14 cellular contexts compared by ENCODE assay signal in the genomic region with DNA sequence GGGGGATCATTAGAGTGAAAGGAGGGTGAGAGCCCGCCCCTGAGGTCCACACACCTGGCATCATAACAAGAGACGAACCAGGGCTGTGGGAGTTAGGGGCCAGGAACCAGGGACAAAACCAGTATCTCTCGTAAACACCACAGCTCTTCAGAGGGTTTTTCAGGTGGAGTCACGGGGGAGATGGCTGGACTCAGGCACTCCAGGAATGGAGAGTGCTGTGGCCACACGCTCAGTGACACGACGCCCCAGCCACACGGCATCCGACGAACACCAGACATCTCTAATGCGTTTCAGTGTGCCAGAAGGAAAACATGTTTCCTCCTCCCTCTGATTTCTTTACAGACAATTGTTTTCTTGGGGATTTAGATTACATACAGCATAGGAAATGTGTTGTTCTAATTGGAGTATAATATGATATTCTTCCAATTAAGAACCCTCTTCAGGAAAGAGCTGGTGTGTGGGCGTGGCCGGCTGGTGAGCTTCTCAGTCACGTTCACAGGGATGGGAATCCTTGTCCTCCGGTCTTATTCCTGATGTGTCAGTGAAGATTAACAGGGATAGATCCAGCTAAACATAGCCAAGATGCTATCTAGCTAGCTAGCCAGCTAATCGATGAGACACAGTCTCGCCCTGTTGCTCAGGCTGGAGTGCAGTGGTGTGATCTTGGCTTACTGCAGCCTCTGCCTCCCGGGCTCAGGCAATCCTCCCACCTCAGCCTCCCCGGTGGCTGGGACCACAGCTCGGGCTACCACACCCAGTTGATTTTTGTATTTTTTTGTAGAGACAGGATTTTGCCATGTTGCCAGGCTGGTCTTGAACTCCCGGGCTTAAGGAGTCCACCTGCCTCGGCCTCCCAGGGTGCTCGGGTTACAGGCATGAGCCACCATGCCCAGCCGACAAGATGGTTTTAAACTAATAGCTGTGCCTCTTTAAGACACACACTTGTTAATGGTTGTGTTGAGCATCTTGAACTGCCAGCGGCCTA.
"Had no signal": no experiment of that assay in that cellular context is flagged by ENCODE, and none has a peak within 500 bp of the region (broad histone marks: within the 10 kb centered on the region; RNA-seq: fewer than 3 reads in every experiment).

No MANE protein-coding gene starts in this region.

- H3K27ac ChIP-seq: gastrocnemius medialis, heart right ventricle, right lobe of liver, tibial artery had no signal

- ATAC-seq: gastrocnemius medialis; heart right ventricle; left colon; natural killer cell treated with Interleukin-12 subunit alpha and Interleukin-12 subunit beta and Interleukin-15 and Interleukin-18, amount 100 ng/mL, for 72 hours; right lobe of liver; stimulated activated effector memory CD8-positive, alpha-beta T cell treated with anti-CD3 and anti-CD28 coated beads, Interleukin-12 subunit alpha, Interleukin-12 subunit beta, amount 100 ng/mL, for 72 hours had no signal

- H3K9me3 ChIP-seq: gastrocnemius medialis, heart right ventricle, right lobe of liver, tibial artery had no signal

- H3K4me3 ChIP-seq: gastrocnemius medialis, heart right ventricle, right lobe of liver, tibial artery had no signal

- DNase-seq: activated CD4-positive, alpha-beta T cell treated with anti-CD3 and anti-CD28 coated beads, Interleukin-2, amount 50 U/mL, for 1 hour; activated CD8-positive, alpha-beta memory T cell treated with anti-CD3 and anti-CD28 coated beads for 24 hours; activated naive CD4-positive, alpha-beta T cell treated with Interleukin-2 at 50 U/mL for 16 hours; activated T-cell treated with anti-CD3 and anti-CD28 coated beads for 4 hours; erythroblast; gastrocnemius medialis; heart right ventricle; left colon; mammary epithelial cell; right lobe of liver; T-helper 2 cell; tibial artery had no signal

- H3K4me1 ChIP-seq: gastrocnemius medialis, right lobe of liver, tibial artery had no signal

- H3K27me3 ChIP-seq: gastrocnemius medialis, heart right ventricle, right lobe of liver, tibial artery had no signal
